Comparison of ENCODE assay signal across 8 cellular contexts in the genomic region with DNA sequence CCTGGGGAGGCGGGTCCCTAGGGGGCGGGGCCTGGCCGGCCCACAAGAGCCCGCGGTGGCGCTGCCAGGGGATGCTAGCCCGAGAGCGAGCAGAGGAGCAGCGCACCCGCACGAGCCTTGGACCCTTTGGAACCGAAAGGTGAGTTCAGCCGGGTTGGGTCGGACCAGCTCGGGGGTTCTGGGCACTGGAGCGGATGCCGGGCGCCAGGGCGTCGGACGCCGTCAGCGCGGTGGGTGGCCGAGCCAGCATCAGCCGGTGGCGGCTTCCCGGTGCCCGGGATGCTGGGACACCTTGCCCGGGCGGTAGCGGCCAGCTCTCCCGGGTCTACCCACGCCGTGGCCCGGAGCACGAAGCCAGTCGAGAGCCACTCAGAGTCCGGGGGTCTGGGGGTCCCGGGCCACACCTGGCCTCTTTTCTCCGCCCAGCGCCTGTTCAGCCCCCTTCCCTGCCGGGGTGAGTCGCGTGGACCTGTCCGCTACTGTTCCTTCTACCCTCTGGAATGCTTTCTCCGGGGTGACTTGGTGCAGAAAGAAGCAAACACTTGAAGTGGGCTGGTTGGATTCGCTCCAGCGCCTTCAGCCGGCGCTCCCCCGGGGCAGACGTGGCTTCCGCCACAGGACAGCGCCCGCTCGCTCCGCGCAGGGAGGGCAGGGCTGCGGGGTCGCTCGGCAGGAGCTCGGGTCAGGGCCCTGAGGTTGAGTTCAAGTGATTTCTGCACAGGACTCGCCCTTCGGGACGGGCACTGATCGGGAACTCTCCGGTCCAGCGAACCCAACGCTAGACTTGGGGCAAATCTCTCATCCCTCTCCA. TPM values are rescaled to one million over a fixed set of nuclear protein-coding genes. Genes with fewer than 3 reads are reported as not detected.
DNase-seq lines count a peak whose midpoint lies in the region; ATAC-seq lines count a peak whose summit lies in the region.

A gene with protein sequence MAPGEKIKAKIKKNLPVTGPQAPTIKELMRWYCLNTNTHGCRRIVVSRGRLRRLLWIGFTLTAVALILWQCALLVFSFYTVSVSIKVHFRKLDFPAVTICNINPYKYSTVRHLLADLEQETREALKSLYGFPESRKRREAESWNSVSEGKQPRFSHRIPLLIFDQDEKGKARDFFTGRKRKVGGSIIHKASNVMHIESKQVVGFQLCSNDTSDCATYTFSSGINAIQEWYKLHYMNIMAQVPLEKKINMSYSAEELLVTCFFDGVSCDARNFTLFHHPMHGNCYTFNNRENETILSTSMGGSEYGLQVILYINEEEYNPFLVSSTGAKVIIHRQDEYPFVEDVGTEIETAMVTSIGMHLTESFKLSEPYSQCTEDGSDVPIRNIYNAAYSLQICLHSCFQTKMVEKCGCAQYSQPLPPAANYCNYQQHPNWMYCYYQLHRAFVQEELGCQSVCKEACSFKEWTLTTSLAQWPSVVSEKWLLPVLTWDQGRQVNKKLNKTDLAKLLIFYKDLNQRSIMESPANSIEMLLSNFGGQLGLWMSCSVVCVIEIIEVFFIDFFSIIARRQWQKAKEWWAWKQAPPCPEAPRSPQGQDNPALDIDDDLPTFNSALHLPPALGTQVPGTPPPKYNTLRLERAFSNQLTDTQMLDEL (plus strand): TSS at position 71 of the 811 bp plus-strand sequence. CDS start 3,527 bp downstream, outside the sequence.

- DNase-seq in NCI-H2107 (lab: John Stamatoyannopoulos, UW) (peak; percentile 21), NCI-H2107 treated with DMSO at 0.1 percent for 48 hours (lab: John Stamatoyannopoulos, UW; ENCODE audit: unreplicated experiment) (no peak), islet precursor cell (peak; percentile 68), dedifferentiated amniotic fluid mesenchymal stem cell (ENCODE audit: extremely low spot score) (no peak)

- no peaks in the 10 kb centered on the region for H3K9me3 ChIP-seq in stomach smooth muscle (ENCODE audit: control insufficient read depth in 2 of 2, low read length in 2 of 2)

- H3K4me1 ChIP-seq in stomach smooth muscle (ENCODE audit: control insufficient read depth, insufficient read depth, low read length) = peaks cover 14% of the 10 kb centered on the region

- H3K4me3 ChIP-seq in stomach smooth muscle (ENCODE audit: low read length in 2 of 2) = peak within 1 kb of the TSS; percentile 48 to 65

- H3K9me3 Mint-ChIP-seq in activated T-helper 17 cell treated with anti-CD3 and anti-CD28 coated beads, Interleukin-2, amount 50 U/mL, for 72 hours = no peaks in the 10 kb centered on the region

- H3K27me3 ChIP-seq in stomach smooth muscle (ENCODE audit: control insufficient read depth in 1 of 2, insufficient read depth in 2 of 2, low read length in 2 of 2) = peaks cover 40 to 50% of the 10 kb centered on the region in 2 donors

- peaks cover 61% of the 10 kb centered on the region for H3K27me3 Mint-ChIP-seq in activated T-helper 17 cell treated with anti-CD3 and anti-CD28 coated beads, Interleukin-2, amount 50 U/mL, for 72 hours

- ATAC-seq in HG03045 (IDR thresholded peaks at IDR 0.05; ENCODE audit: unreplicated experiment) (peak; percentile 24), HG03135 (IDR thresholded peaks at IDR 0.05; ENCODE audit: unreplicated experiment) (no peak)
- ATAC-seq in activated T-helper 17 cell treated with anti-CD3 and anti-CD28 coated beads, Interleukin-2, amount 50 U/mL, for 72 hours (replicated peaks) = peak; percentile 20

- H3K27ac Mint-ChIP-seq in activated T-helper 17 cell treated with anti-CD3 and anti-CD28 coated beads, Interleukin-2, amount 50 U/mL, for 72 hours = no peak within 1 kb of the TSS

- H3K36me3 ChIP-seq in stomach smooth muscle (ENCODE audit: control insufficient read depth in 2 of 2, insufficient read depth in 2 of 2, low read length in 2 of 2) = no peaks in the 10 kb centered on the region

- no peaks in the 10 kb centered on the region for H3K36me3 Mint-ChIP-seq in activated T-helper 17 cell treated with anti-CD3 and anti-CD28 coated beads, Interleukin-2, amount 50 U/mL, for 72 hours (ENCODE audit: low read depth)

- peak within 1 kb of the TSS; percentile 44 for H3K4me3 Mint-ChIP-seq in activated T-helper 17 cell treated with anti-CD3 and anti-CD28 coated beads, Interleukin-2, amount 50 U/mL, for 72 hours

- no peak within 1 kb of the TSS for H3K9ac ChIP-seq in stomach smooth muscle (ENCODE audit: low read length in 2 of 2)

- H3K27ac ChIP-seq in stomach smooth muscle (ENCODE audit: low read length) = no peak within 1 kb of the TSS

- H3K4me1 Mint-ChIP-seq in activated T-helper 17 cell treated with anti-CD3 and anti-CD28 coated beads, Interleukin-2, amount 50 U/mL, for 72 hours = peaks cover 4% of the 10 kb centered on the region

RNA-seq across cellular contexts. Expression of the gene that starts here (rescaled TPM):
- total RNA-seq in activated T-helper 17 cell treated with anti-CD3 and anti-CD28 coated beads, Interleukin-2, amount 50 U/mL, for 72 hours = not detected

Comparison
In these comparisons a context has a peak if more than half of its experiments do, and no peak if none do; other contexts are left out.
1. DNase-seq: peak in NCI-H2107 (single experiment) and islet precursor cell (single experiment); none in NCI-H2107 treated with DMSO at 0.1 percent for 48 hours (single experiment) and dedifferentiated amniotic fluid mesenchymal stem cell (single experiment).
2. Peak in ATAC-seq in activated T-helper 17 cell treated with anti-CD3 and anti-CD28 coated beads, Interleukin-2, amount 50 U/mL, for 72 hours; RNA of the gene not detected or under 1 TPM.